Comparison of ENCODE assay signal across 22 cellular contexts in genomic region chr7:93977551-93977950, GRCh38. TPM values are rescaled to one million over a fixed set of nuclear protein-coding genes. Genes with fewer than 3 reads are reported as not detected.
DNase-seq lines count a peak whose midpoint lies in the region; ATAC-seq, FAIRE-seq and TF ChIP-seq lines count a peak whose summit lies in the region.
"Had no signal": no experiment of that assay in that cellular context is flagged by ENCODE, and none has a peak within 500 bp of the region (broad histone marks: within the 10 kb centered on the region; RNA-seq: fewer than 3 reads in every experiment).

No MANE protein-coding gene starts in this region.

- intact Hi-C loops in PC-9 (cut with micrococcal nuclease; ENCODE audit: unreplicated experiment) = no loop called here

- H3K27ac Mint-ChIP-seq in endothelial cell (ENCODE audit: unreplicated experiment) = peak overlapping the region; percentile 2
- H3K27ac Mint-ChIP-seq: CD4-positive, alpha-beta T cell; HFFc6; IgD-negative memory B cell had no signal

- TF ChIP-seq CTCF in PC-9 (conservative IDR thresholded peaks at IDR 0.05) = no peak
- no peak for TF ChIP-seq CTCF in endothelial cell (IDR thresholded peaks at IDR 0.05; ENCODE audit: unreplicated experiment)
- no peak for TF ChIP-seq CTCF in retinal pigment epithelial cell (conservative IDR thresholded peaks at IDR 0.05; ENCODE audit: low read depth, low read length)

- H3K27me3 Mint-ChIP-seq in endothelial cell (ENCODE audit: unreplicated experiment) = no peaks in the 10 kb centered on the region
- H3K27me3 Mint-ChIP-seq: CD4-positive, alpha-beta T cell; IgD-negative memory B cell had no signal

- no peak for FAIRE-seq in HTR-8/SVneo (lab: Jason Lieb, UNC)
- FAIRE-seq: A204.1, G401.6, GM12892, GM18507, HepG2 had no signal

- H3K4me2 ChIP-seq in PC-9 = no peak overlapping the region

- no peaks in the 10 kb centered on the region for H3K9me2 ChIP-seq in PC-9 (ENCODE audit: insufficient read depth)

- H3K27ac ChIP-seq in PC-9 = no peak overlapping the region
- H3K27ac ChIP-seq: C4-2B had no signal

- DNase-seq in LHCN-M2 (ENCODE audit: low read depth) (peak; percentile 48), PC-9 (no peak), endothelial cell (ENCODE audit: low spot score) (no peak), retinal pigment epithelial cell (ENCODE audit: low read depth) (peak; percentile 25), COLO829 (ENCODE audit: low spot score) (no peak), HTR-8/SVneo (ENCODE audit: insufficient read length, low spot score) (no peak), NCI-H526 (lab: John Stamatoyannopoulos, UW) (no peak)
- DNase-seq: AML-193; CD4-positive, alpha-beta T cell; GOT3; H7; HFFc6; KBM-7 had no signal

- H3K4me3 ChIP-seq in PC-9 (no peak overlapping the region), retinal pigment epithelial cell (ENCODE audit: low read length) (no peak overlapping the region)

- no peaks in the 10 kb centered on the region for H3K9me3 Mint-ChIP-seq in endothelial cell (ENCODE audit: unreplicated experiment)
- H3K9me3 Mint-ChIP-seq: CD4-positive, alpha-beta T cell; HFFc6 had no signal

- 0 out of 2 replicates have a peak overlapping the region, but pooled peaks have one; percentile 26 for H2AFZ ChIP-seq in PC-9

- H3K36me3 Mint-ChIP-seq in endothelial cell (ENCODE audit: low read depth, unreplicated experiment) = no peaks in the 10 kb centered on the region

- H3K4me3 Mint-ChIP-seq in endothelial cell (ENCODE audit: unreplicated experiment) = no peak overlapping the region
- H3K4me3 Mint-ChIP-seq: CD4-positive, alpha-beta T cell; HFFc6 had no signal

- H3F3A ChIP-seq in PC-9 (ENCODE audit: insufficient read depth, low read depth) = no peaks in the 10 kb centered on the region

- POLR2A ChIA-PET in PC-9 (lab: Charles Lee; ENCODE audit: unreplicated experiment) = interaction anchor here (0.7 kb wide), 1 partner anchor 874 kb away, joined by 8 read pairs; no protein-coding TSS in a partner anchor

- no peaks in the 10 kb centered on the region for H3K36me3 ChIP-seq in PC-9 (ENCODE audit: low read depth)

- no peaks in the 10 kb centered on the region for H3K27me3 ChIP-seq in PC-9 (ENCODE audit: insufficient read depth, low read depth)

- CTCF ChIA-PET in PC-9 (lab: Charles Lee) = no interaction called here

- BruUV-seq in PC-9 (replicated peaks; lab: Mats Ljungman, UMichigan) = no TSS peak

- no peaks in the 10 kb centered on the region for H3K79me2 ChIP-seq in PC-9 (ENCODE audit: low read depth)

- no peaks in the 10 kb centered on the region for H4K20me1 ChIP-seq in PC-9 (ENCODE audit: insufficient read depth)

- no peaks in the 10 kb centered on the region for H3K4me1 ChIP-seq in PC-9 (replicated peaks; ENCODE audit: insufficient read depth)

- no peak for ATAC-seq in GM18517 (IDR thresholded peaks at IDR 0.05; ENCODE audit: unreplicated experiment)
- ATAC-seq: HCT116, HepG2 had no signal

- H3K9me3 ChIP-seq in PC-9 (ENCODE audit: insufficient read depth, low read depth) = no peaks in the 10 kb centered on the region

- no peaks in the 10 kb centered on the region for H3K4me1 Mint-ChIP-seq in endothelial cell (ENCODE audit: unreplicated experiment)

RNA-seq across cellular contexts. Expression of gene BET1, which starts 26.6 kb away (rescaled TPM):
- total RNA-seq in LHCN-M2 (2014; rRNA removed) (42.6 and 44.3 TPM in 2 replicates), PC-9 (2021) (39.5 and 43.0 TPM in 2 replicates), endothelial cell (ENCODE audit: unreplicated experiment) (30.0 TPM)
- polyA plus RNA-seq in LHCN-M2 (2012) = 16.1 TPM

RNA-seq across cellular contexts. Expression of gene GNG11, which starts 56.0 kb away (rescaled TPM):
- total RNA-seq in LHCN-M2 (2014; rRNA removed) (90.1 and 92.7 TPM in 2 replicates), PC-9 (2021) (2.3 and 4.4 TPM in 2 replicates), endothelial cell (ENCODE audit: unreplicated experiment) (133 TPM)
- polyA plus RNA-seq in LHCN-M2 (2012) = 46.1 TPM
- total RNA-seq: CD4-positive, alpha-beta T cell; HepG2 had no signal
- polyA plus RNA-seq: HepG2 had no signal

Comparison
In these comparisons a context has a peak if more than half of its experiments do, and no peak if none do; other contexts are left out.
1. DNase-seq: peak in LHCN-M2 (single experiment) and retinal pigment epithelial cell (single experiment); none in PC-9 (0 of 2), endothelial cell (single experiment), COLO829 (single experiment), HTR-8/SVneo (single experiment) and NCI-H526 (0 of 2).
2. RNA of gene GNG11, which starts 56.0 kb away (total RNA-seq): 133 TPM in endothelial cell (single experiment) and 90.1 to 92.7 TPM in LHCN-M2; 2.3 to 4.4 TPM in PC-9; every median in the first group is over 10 times any median in the second.